24 cellular contexts compared by ENCODE assay signal in the genomic region with DNA sequence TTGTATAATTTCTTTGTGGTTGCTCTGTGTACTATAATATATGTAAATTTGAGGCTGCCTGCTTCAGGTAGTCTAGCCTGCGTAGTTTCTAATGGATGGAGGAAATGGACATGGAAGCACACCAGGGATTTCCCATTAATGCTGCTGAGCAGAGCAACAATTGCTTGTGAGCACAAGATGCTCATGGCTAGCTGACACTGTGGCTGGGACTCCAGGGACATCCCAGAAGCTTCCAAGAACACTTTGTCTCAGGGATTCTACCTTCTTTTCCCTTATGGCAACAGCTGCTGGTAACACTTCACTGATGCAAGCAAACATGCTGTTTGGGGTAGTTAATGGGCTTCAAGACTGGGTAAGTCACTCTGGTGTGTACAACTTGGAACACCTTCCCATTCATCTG.
DNase-seq lines count a peak whose midpoint lies in the region; ATAC-seq and TF ChIP-seq lines count a peak whose summit lies in the region.
"Had no signal": no experiment of that assay in that cellular context is flagged by ENCODE, and none has a peak within 500 bp of the region (broad histone marks: within the 10 kb centered on the region; RNA-seq: fewer than 3 reads in every experiment).

No MANE protein-coding gene starts in this region.

- no peaks in the 10 kb centered on the region for H3K4me1 ChIP-seq in trophoblast cell (ENCODE audit: control insufficient read depth in 1 of 2, insufficient read depth in 2 of 2, low read length in 2 of 2)
- H3K4me1 ChIP-seq: A549; BLaER1 treated with 17β-estradiol and CSF1 and Interleukin-3, amounts not matched to agents 10 nM and 100 nM had no signal

- no peak overlapping the region for H3K27ac ChIP-seq in trophoblast cell (ENCODE audit: low read depth, low read length)
- H3K27ac ChIP-seq: 22Rv1; A549; BLaER1 treated with 17β-estradiol and CSF1 and Interleukin-3, amounts not matched to agents 10 nM and 100 nM; C4-2B had no signal

- H3K4me1 Mint-ChIP-seq in glutamatergic neuron (ENCODE audit: low read depth, unreplicated experiment) = no peaks in the 10 kb centered on the region
- H3K4me1 Mint-ChIP-seq: B cell had no signal

- peak overlapping the region; percentile 45 for H4K91ac ChIP-seq in trophoblast cell (ENCODE audit: low read depth, low read length)

- no peak overlapping the region for H3K23ac ChIP-seq in trophoblast cell (ENCODE audit: low read length)

- H3K27me3 Mint-ChIP-seq in glutamatergic neuron (ENCODE audit: unreplicated experiment) = no peaks in the 10 kb centered on the region
- H3K27me3 Mint-ChIP-seq: B cell; CD4-positive, alpha-beta T cell had no signal

- peak overlapping the region; percentile 12 for H2BK5ac ChIP-seq in trophoblast cell (ENCODE audit: low read depth, low read length, poor library complexity)

- no peak for DNase-seq in Right ventricle myocardium inferior (ENCODE audit: missing footprints)
- no peak for DNase-seq in left ventricle myocardium superior
- DNase-seq in glutamatergic neuron = peak; percentile 15
- DNase-seq in trophoblast cell = no peak
- DNase-seq in superior temporal gyrus (ENCODE audit: extremely low spot score) = peak; percentile 4
- DNase-seq in COLO668 (lab: John Stamatoyannopoulos, UW; ENCODE audit: unreplicated experiment) = no peak
- DNase-seq: AML-193; CD4-positive, alpha-beta T cell; CD8-positive, alpha-beta T cell; COR-L47; DMS 273 treated with DMSO at 0.1 percent for 48 hours; DMS153; DMS53; DMS79; DND-41; EL; GDM1 had no signal

- no peak overlapping the region for H3K4me3 ChIP-seq in trophoblast cell (ENCODE audit: low read depth, low read length)
- H3K4me3 ChIP-seq: A549; BLaER1 treated with 17β-estradiol and CSF1 and Interleukin-3, amounts not matched to agents 10 nM and 100 nM; GM12878 had no signal

- no peak overlapping the region for H4K12ac ChIP-seq in trophoblast cell (ENCODE audit: low read depth, low read length)

- H3K27ac Mint-ChIP-seq in glutamatergic neuron (ENCODE audit: unreplicated experiment) = no peak overlapping the region
- H3K27ac Mint-ChIP-seq: B cell; CD4-positive, alpha-beta T cell; CD8-positive, alpha-beta T cell had no signal

- H3K14ac ChIP-seq in trophoblast cell (ENCODE audit: low read length) = no peak overlapping the region

- H2BK12ac ChIP-seq in trophoblast cell (ENCODE audit: low read length) = no peak overlapping the region

- H2AK5ac ChIP-seq in trophoblast cell (ENCODE audit: low read length) = no peak overlapping the region

- H3K4ac ChIP-seq in trophoblast cell (ENCODE audit: low read depth, low read length) = no peak overlapping the region

- no peak overlapping the region for H4K8ac ChIP-seq in trophoblast cell (ENCODE audit: low read depth, low read length)

- intact Hi-C loops in Right ventricle myocardium inferior (cut with DNase I) (no loop called here), left ventricle myocardium superior (cut with micrococcal nuclease) (no loop called here)

- no peak overlapping the region for H3K18ac ChIP-seq in trophoblast cell (ENCODE audit: low read length)

- H3K36me3 ChIP-seq in trophoblast cell (ENCODE audit: control insufficient read depth in 1 of 2, insufficient read depth in 2 of 2, low read length in 2 of 2) = no peaks in the 10 kb centered on the region
- H3K36me3 ChIP-seq: BLaER1 treated with 17β-estradiol and CSF1 and Interleukin-3, amounts not matched to agents 10 nM and 100 nM had no signal

- H3K4me2 ChIP-seq in trophoblast cell (ENCODE audit: low read length) = no peak overlapping the region
- H3K4me2 ChIP-seq: A549; BLaER1 treated with 17β-estradiol and CSF1 and Interleukin-3, amounts not matched to agents 10 nM and 100 nM had no signal

- no peak overlapping the region for H2AFZ ChIP-seq in trophoblast cell (ENCODE audit: insufficient read depth, low read length, poor library complexity)

- peaks cover 2% of the 10 kb centered on the region for H3K79me1 ChIP-seq in trophoblast cell (ENCODE audit: low read length)

- no peaks in the 10 kb centered on the region for H3K79me2 ChIP-seq in trophoblast cell (ENCODE audit: control insufficient read depth, insufficient read depth, low read length, poor library complexity)

- H3K36me3 Mint-ChIP-seq in glutamatergic neuron (ENCODE audit: unreplicated experiment) = no peaks in the 10 kb centered on the region
- H3K36me3 Mint-ChIP-seq: CD8-positive, alpha-beta T cell had no signal

- peak overlapping the region; percentile 72 for H2BK120ac ChIP-seq in trophoblast cell (ENCODE audit: insufficient read depth, low read length, poor library complexity)

- TF ChIP-seq CTCF in glutamatergic neuron (IDR thresholded peaks at IDR 0.05; ENCODE audit: partially characterized antibody, unreplicated experiment) = no peak

- no peaks in the 10 kb centered on the region for H3K27me3 ChIP-seq in trophoblast cell (ENCODE audit: insufficient read depth, low read length)

- no peak overlapping the region for H3K9ac ChIP-seq in trophoblast cell (ENCODE audit: low read length)
- H3K9ac ChIP-seq: BLaER1 treated with 17β-estradiol and CSF1 and Interleukin-3, amounts not matched to agents 10 nM and 100 nM had no signal

- H3K4me3 Mint-ChIP-seq in glutamatergic neuron (ENCODE audit: unreplicated experiment) = no peak overlapping the region
- H3K4me3 Mint-ChIP-seq: B cell; CD4-positive, alpha-beta T cell; CD8-positive, alpha-beta T cell had no signal

- H3K9me3 ChIP-seq in trophoblast cell (ENCODE audit: insufficient read depth, low read depth, low read length) = no peaks in the 10 kb centered on the region
- H3K9me3 ChIP-seq: A549 had no signal

- ATAC-seq in Right ventricle myocardium inferior (peak; percentile 63), left ventricle myocardium superior (no peak), HG02678 (IDR thresholded peaks at IDR 0.05; ENCODE audit: unreplicated experiment) (no peak)
- ATAC-seq: A549; CD8-positive, alpha-beta T cell; GM12878 had no signal

- no peaks in the 10 kb centered on the region for H3K9me3 Mint-ChIP-seq in glutamatergic neuron (ENCODE audit: unreplicated experiment)
- H3K9me3 Mint-ChIP-seq: CD4-positive, alpha-beta T cell had no signal

- WGBS in trophoblast cell (ENCODE audit: extremely low coverage, insufficient coverage, insufficient read length) = no CpG with 5 or more reads among the region's 1 CpG

Comparison
In these comparisons a context has a peak if more than half of its experiments do, and no peak if none do; other contexts are left out.
1. DNase-seq: peak in glutamatergic neuron (single experiment) and superior temporal gyrus (single experiment); none in Right ventricle myocardium inferior (single experiment), left ventricle myocardium superior (single experiment), trophoblast cell (0 of 2) and COLO668 (single experiment).